In genomic region chr2:37168217-37168981, GRCh38 we compare ENCODE assay signal across 8 cellular contexts. TPM values are rescaled to one million over a fixed set of nuclear protein-coding genes. Genes with fewer than 3 reads are reported as not detected.
DNase-seq lines count a peak whose midpoint lies in the region; ATAC-seq and TF ChIP-seq lines count a peak whose summit lies in the region.

No MANE protein-coding gene starts in this region.

- ATAC-seq in right lobe of liver: peak; percentile 88 to 93 (median 90)
- no peak for ATAC-seq in HG03039 (IDR thresholded peaks at IDR 0.05; ENCODE audit: unreplicated experiment)

- WGBS in right lobe of liver (ENCODE audit: insufficient coverage, low coverage, low lambda C conversion rate, missing lambda C conversion rate): 33% methylated on average over 17 of the region's 17 CpGs

- no peaks in the 10 kb centered on the region for H3K9me3 ChIP-seq in right lobe of liver

- H3K4me1 ChIP-seq in right lobe of liver: peaks cover 0 to 4% (median 0%) of the 10 kb centered on the region in 4 donors

- H3K27ac ChIP-seq in right lobe of liver: no peak overlapping the region

- no peaks in the 10 kb centered on the region for H3K27me3 ChIP-seq in right lobe of liver

- H3K4me3 ChIP-seq in choroid plexus epithelial cell (ENCODE audit: low read depth, low read length): no peak overlapping the region
- H3K4me3 ChIP-seq in right lobe of liver: no peak overlapping the region

- peak; percentile 34 for DNase-seq in stimulated activated CD4-positive, alpha-beta T cell treated with anti-CD3 and anti-CD28 coated beads, Interleukin-15, amount 100 ng/mL, for 24 hours
- DNase-seq in stimulated activated CD4-positive, alpha-beta T cell treated with anti-CD3 and anti-CD28 coated beads, Interleukin-1b, Interleukin-23, amount 100 ng/mL, for 48 hours: no peak
- DNase-seq in HPDE6-E6E7 (ENCODE audit: extremely low spot score): peak; percentile 58
- peak; percentile 57 for DNase-seq in RPMI8226
- DNase-seq in choroid plexus epithelial cell (ENCODE audit: low read depth): peak; percentile 80
- DNase-seq in right lobe of liver: no peak
- no peak for DNase-seq in GOT3 (lab: John Stamatoyannopoulos, UW)

- intact Hi-C loops in right lobe of liver (cut with DNase I): no loop called here

- no peaks in the 10 kb centered on the region for H3K36me3 ChIP-seq in right lobe of liver

- TF ChIP-seq CTCF in choroid plexus epithelial cell (conservative IDR thresholded peaks at IDR 0.05; ENCODE audit: low read depth, low read length) (peak; percentile 76), right lobe of liver (IDR thresholded peaks at IDR 0.05) (peak; percentile 51 to 68 (median 63))

- no peak for TF ChIP-seq POLR2A in right lobe of liver (IDR thresholded peaks at IDR 0.05)

RNA-seq across cellular contexts. Expression of gene EIF2AK2, which starts 11.6 kb away (rescaled TPM):
- 10 to 100 TPM; 10.2 to 19.0 (median 13.3) TPM for total RNA-seq in right lobe of liver

RNA-seq across cellular contexts. Expression of gene SULT6B1, which starts 20.1 kb away (rescaled TPM):
- total RNA-seq in right lobe of liver: not detected

RNA-seq across cellular contexts. Expression of gene CEBPZOS, which starts 27.9 kb away (rescaled TPM):
- total RNA-seq in right lobe of liver: 10 to 100 TPM; 10.7 to 26.6 (median 18.1) TPM

Comparison
In these comparisons a context has a peak if more than half of its experiments do, and no peak if none do; other contexts are left out.
1. DNase-seq: peak in stimulated activated CD4-positive, alpha-beta T cell treated with anti-CD3 and anti-CD28 coated beads, Interleukin-15, amount 100 ng/mL, for 24 hours (single experiment), HPDE6-E6E7 (single experiment), RPMI8226 (single experiment) and choroid plexus epithelial cell (single experiment); none in stimulated activated CD4-positive, alpha-beta T cell treated with anti-CD3 and anti-CD28 coated beads, Interleukin-1b, Interleukin-23, amount 100 ng/mL, for 48 hours (single experiment), right lobe of liver (0 of 3) and GOT3 (single experiment).